11 cellular contexts compared by ENCODE assay signal in the genomic region with DNA sequence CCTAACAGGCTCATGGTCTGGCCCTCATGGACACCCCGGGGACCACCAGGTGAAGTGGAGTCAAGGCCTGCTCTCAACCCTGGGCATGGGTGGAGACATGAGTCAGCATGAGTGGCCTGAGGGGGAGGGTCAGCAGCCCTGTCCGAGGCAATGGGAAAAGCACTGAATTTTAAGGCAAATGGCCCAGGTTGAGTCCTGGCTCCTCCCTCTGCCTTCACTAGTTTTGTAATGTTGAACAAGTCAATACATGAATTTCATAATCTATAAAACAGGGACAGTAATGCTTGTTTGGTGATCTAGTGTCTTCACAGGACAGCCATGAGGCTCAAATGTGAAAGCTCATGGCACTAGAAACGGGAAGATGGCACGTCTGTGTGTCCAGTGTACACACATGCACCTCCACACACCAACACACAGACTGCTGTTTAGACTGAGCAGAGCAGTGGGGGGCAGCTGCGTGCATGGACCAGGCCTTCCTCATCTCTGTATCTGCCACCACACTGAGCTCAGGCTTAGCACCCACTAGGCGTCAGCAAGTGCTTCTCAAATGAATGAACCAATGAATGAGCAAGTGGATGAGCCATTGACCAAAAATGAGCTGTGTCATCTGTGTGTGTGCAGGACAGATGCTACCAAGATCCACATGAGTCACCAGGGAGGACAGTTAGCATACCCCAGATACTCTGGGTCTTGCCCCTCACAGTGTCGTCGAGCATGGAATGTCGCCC.
DNase-seq lines count a peak whose midpoint lies in the region; ATAC-seq and TF ChIP-seq lines count a peak whose summit lies in the region.
"Had no signal": no experiment of that assay in that cellular context is flagged by ENCODE, and none has a peak within 500 bp of the region (broad histone marks: within the 10 kb centered on the region; RNA-seq: fewer than 3 reads in every experiment).

No MANE protein-coding gene starts in this region.

- no peaks in the 10 kb centered on the region for H3K9me2 ChIP-seq in PC-3 (replicated peaks; ENCODE audit: low read length)

- peaks cover 16% of the 10 kb centered on the region for H3K4me1 ChIP-seq in PC-3 (ENCODE audit: insufficient read depth, low read length)
- H3K4me1 ChIP-seq in gastroesophageal sphincter: peaks cover 0 to 8% (median 0%) of the 10 kb centered on the region in 3 donors

- no peaks in the 10 kb centered on the region for H3K9me3 ChIP-seq in PC-3 (ENCODE audit: low read length)
- no peaks in the 10 kb centered on the region for H3K9me3 ChIP-seq in gastroesophageal sphincter

- ATAC-seq in PC-3: peak; percentile 83
- ATAC-seq in gastroesophageal sphincter: no peak
- ATAC-seq: effector memory CD8-positive, alpha-beta T cell had no signal

- H3K9me3 Mint-ChIP-seq in endothelial cell (ENCODE audit: unreplicated experiment): no peaks in the 10 kb centered on the region
- H3K9me3 Mint-ChIP-seq: activated T-cell treated with anti-CD3 and anti-CD28 coated beads, Interleukin-2, amount 50 U/mL, for 72 hours; effector memory CD8-positive, alpha-beta T cell; T-helper 1 cell treated with Interleukin-12 subunit alpha and Interleukin-12 subunit beta and Interleukin-4 antibody, amounts not matched to agents 30 μg/mL and 1 μg/mL, for 36 hours had no signal

- H3K36me3 ChIP-seq in PC-3 (ENCODE audit: low read depth, low read length) (no peaks in the 10 kb centered on the region), gastroesophageal sphincter (no peaks in the 10 kb centered on the region)

- TF ChIP-seq CTCF in PC-3 (conservative IDR thresholded peaks at IDR 0.05; ENCODE audit: low read depth, low read length) (0 out of 2 replicates have a peak, but pooled peaks have one; percentile 26), endothelial cell (IDR thresholded peaks at IDR 0.05; ENCODE audit: unreplicated experiment) (no peak), gastroesophageal sphincter (IDR thresholded peaks at IDR 0.05) (no peak)

- H3K4me2 ChIP-seq in PC-3 (ENCODE audit: low read length): peak overlapping the region; percentile 56

- intact Hi-C loops in PC-3 (cut with micrococcal nuclease): no loop called here

- CTCF ChIA-PET in PC-3 (lab: Charles Lee): interaction anchor here (0.5 to 1.1 kb wide), 2 partner anchors 29 to 348 kb away, joined by 6 read pairs; no protein-coding TSS in a partner anchor

- DNase-seq in Caki2 (ENCODE audit: low read depth) (peak; percentile 73), PC-3 (peak; percentile 93), endothelial cell (ENCODE audit: low spot score) (no peak), occipital lobe (lab: John Stamatoyannopoulos, UW) (peak; percentile 27), NAMALWA (ENCODE audit: low spot score) (no peak), COLO668 (lab: John Stamatoyannopoulos, UW; ENCODE audit: unreplicated experiment) (no peak)
- DNase-seq in stimulated activated CD4-positive, alpha-beta T cell treated with anti-CD3 and anti-CD28 coated beads, Interleukin-4, amount 100 ng/mL, for 24 hours: no peak
- DNase-seq: activated T-cell treated with anti-CD3 and anti-CD28 coated beads, Interleukin-2, amount 50 U/mL, for 72 hours; effector memory CD8-positive, alpha-beta T cell had no signal

- peak overlapping the region; percentile 36 for H3K27ac Mint-ChIP-seq in endothelial cell (ENCODE audit: unreplicated experiment)
- H3K27ac Mint-ChIP-seq: activated T-cell treated with anti-CD3 and anti-CD28 coated beads, Interleukin-2, amount 50 U/mL, for 72 hours; effector memory CD8-positive, alpha-beta T cell; T-helper 1 cell treated with Interleukin-12 subunit alpha and Interleukin-12 subunit beta and Interleukin-4 antibody, amounts not matched to agents 30 μg/mL and 1 μg/mL, for 36 hours had no signal

- no peak overlapping the region for H3K4me3 Mint-ChIP-seq in endothelial cell (ENCODE audit: unreplicated experiment)
- H3K4me3 Mint-ChIP-seq: activated T-cell treated with anti-CD3 and anti-CD28 coated beads, Interleukin-2, amount 50 U/mL, for 72 hours; effector memory CD8-positive, alpha-beta T cell; T-helper 1 cell treated with Interleukin-12 subunit alpha and Interleukin-12 subunit beta and Interleukin-4 antibody, amounts not matched to agents 30 μg/mL and 1 μg/mL, for 36 hours had no signal

- TF ChIP-seq POLR2A in gastroesophageal sphincter (IDR thresholded peaks at IDR 0.05): no peak

- no peaks in the 10 kb centered on the region for H3K4me1 Mint-ChIP-seq in endothelial cell (ENCODE audit: unreplicated experiment)

- no peaks in the 10 kb centered on the region for H4K20me1 ChIP-seq in PC-3 (ENCODE audit: low read length)

- WGBS in gastroesophageal sphincter (ENCODE audit: low coverage in 1 of 2), 2 donors: 71 to 81% methylated on average over 1 to 4 of the region's 9 CpGs

- in situ Hi-C loops in Caki2 (cut with HindIII; ENCODE audit: low pct_unique_long_range_greater_than_20kb, low sequenced_read_pairs): no loop called here

- H3K36me3 Mint-ChIP-seq in endothelial cell (ENCODE audit: low read depth, unreplicated experiment): peaks cover 5% of the 10 kb centered on the region

- H3K27ac ChIP-seq in PC-3 (ENCODE audit: low read length) (peak overlapping the region; percentile 73), gastroesophageal sphincter (no peak overlapping the region)

- peaks cover 5% of the 10 kb centered on the region for H3K27me3 Mint-ChIP-seq in endothelial cell (ENCODE audit: unreplicated experiment)

- H3K79me2 ChIP-seq in PC-3 (ENCODE audit: low read length): no peaks in the 10 kb centered on the region

- TF ChIP-seq EP300 in gastroesophageal sphincter (IDR thresholded peaks at IDR 0.05): no peak

- POLR2A ChIA-PET in PC-3 (lab: Charles Lee; ENCODE audit: unreplicated experiment): no interaction called here

- BruUV-seq in PC-3 (replicated peaks; lab: Mats Ljungman, UMichigan): no TSS peak

- no peaks in the 10 kb centered on the region for H3F3A ChIP-seq in PC-3 (ENCODE audit: low read length, unreplicated experiment)

- no peak overlapping the region for H3K4me3 ChIP-seq in PC-3 (ENCODE audit: low read length)
- no peak overlapping the region for H3K4me3 ChIP-seq in gastroesophageal sphincter

- peak overlapping the region; percentile 23; the same call in 1 of the 2 replicates for H3K9ac ChIP-seq in PC-3 (ENCODE audit: low read length)

- H3K27me3 ChIP-seq in PC-3 (ENCODE audit: low read length) (no peaks in the 10 kb centered on the region), gastroesophageal sphincter (peaks cover 5% of the 10 kb centered on the region)

- peak overlapping the region; percentile 17 for H2AFZ ChIP-seq in PC-3 (ENCODE audit: low read length)

Comparison
In these comparisons a context has a peak if more than half of its experiments do, and no peak if none do; other contexts are left out.
1. DNase-seq: peak in Caki2 (single experiment), PC-3 (single experiment) and occipital lobe (single experiment); none in endothelial cell (single experiment), NAMALWA (single experiment), COLO668 (single experiment) and stimulated activated CD4-positive, alpha-beta T cell treated with anti-CD3 and anti-CD28 coated beads, Interleukin-4, amount 100 ng/mL, for 24 hours (single experiment).